Comparison of ENCODE assay signal across 11 cellular contexts in the genomic region with DNA sequence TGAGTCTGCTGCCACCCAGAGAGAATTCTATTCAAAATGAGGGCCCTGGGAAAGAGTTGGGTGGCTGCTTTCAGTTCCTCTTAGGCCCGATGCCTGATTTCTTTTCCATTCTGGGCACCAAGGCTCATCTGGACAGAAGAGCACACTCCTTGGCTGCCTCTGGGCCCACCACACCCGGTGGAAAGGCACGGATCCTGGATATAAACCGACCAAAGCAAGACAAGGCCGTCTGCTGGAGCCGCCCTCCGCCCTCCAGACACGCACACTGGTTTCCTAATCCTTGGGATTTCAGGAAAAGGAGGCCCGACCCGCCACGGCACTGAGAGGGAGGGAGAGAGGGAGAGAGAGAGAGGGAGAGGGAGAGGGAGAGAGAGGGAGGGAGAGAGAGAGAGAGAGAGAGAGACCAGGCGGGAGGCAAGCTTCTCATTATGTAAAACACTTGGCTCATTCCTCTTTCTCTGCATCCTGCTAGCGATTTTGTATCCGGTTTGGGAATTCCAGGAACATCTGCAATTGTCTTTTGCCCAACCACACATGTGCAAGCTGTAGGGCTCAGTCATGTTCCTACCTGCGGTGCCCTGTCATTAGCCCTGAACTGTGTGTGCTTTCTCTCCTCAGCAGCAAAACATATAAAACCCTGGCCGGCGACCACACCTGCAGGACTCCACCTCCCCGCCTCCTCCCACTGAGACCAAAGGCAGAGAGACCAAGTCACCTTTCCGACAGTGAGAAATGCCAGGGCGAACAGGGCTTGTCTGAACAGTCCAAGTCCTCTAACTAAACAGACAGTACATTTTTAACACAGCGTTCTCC.
DNase-seq lines count a peak whose midpoint lies in the region; ATAC-seq and TF ChIP-seq lines count a peak whose summit lies in the region.
"Had no signal": no experiment of that assay in that cellular context is flagged by ENCODE, and none has a peak within 500 bp of the region (broad histone marks: within the 10 kb centered on the region; RNA-seq: fewer than 3 reads in every experiment).

No MANE protein-coding gene starts in this region.

- DNase-seq in BJ (ENCODE audit: low read depth) (peak; percentile 64), NCI-H460 (ENCODE audit: extremely low read depth, low read depth) (peak; percentile 37), epithelial cell of esophagus (ENCODE audit: low read depth) (peak; percentile 97), midbrain (lab: John Stamatoyannopoulos, UW) (peak; percentile 16), mucosa of gallbladder (ENCODE audit: low spot score) (no peak)
- no peak for DNase-seq in effector memory CD4-positive, alpha-beta T cell
- DNase-seq: lower lobe of right lung; NCI-H345; stimulated activated CD4-positive, alpha-beta T cell treated with anti-CD3 and anti-CD28 coated beads, Interleukin-4, amount 100 ng/mL, for 1 hour had no signal

- H3K4me3 ChIP-seq in BJ (ENCODE audit: low read depth, low read length) (no peak overlapping the region), epithelial cell of esophagus (ENCODE audit: low read length) (no peak overlapping the region)
- no peak overlapping the region for H3K4me3 ChIP-seq in effector memory CD4-positive, alpha-beta T cell (ENCODE audit: insufficient read depth, low read depth, low read length, poor library complexity, severe bottlenecking)
- H3K4me3 ChIP-seq: lower lobe of right lung had no signal

- ATAC-seq in GM18870 (IDR thresholded peaks at IDR 0.05; ENCODE audit: unreplicated experiment) (no peak), HG03108 (IDR thresholded peaks at IDR 0.05; ENCODE audit: unreplicated experiment) (no peak)

- no peak for TF ChIP-seq CTCF in BJ (IDR thresholded peaks at IDR 0.05; ENCODE audit: insufficient read depth, low read depth, low read length)
- TF ChIP-seq CTCF in epithelial cell of esophagus (IDR thresholded peaks at IDR 0.05; ENCODE audit: insufficient read depth, low read depth, low read length, missing control alignments), result no peak

- H3K36me3 ChIP-seq in BJ (ENCODE audit: control insufficient read depth, insufficient read depth, low read length), result no peaks in the 10 kb centered on the region
- H3K36me3 ChIP-seq in effector memory CD4-positive, alpha-beta T cell (ENCODE audit: control insufficient read depth, insufficient read depth, low read length), result no peaks in the 10 kb centered on the region
- H3K36me3 ChIP-seq: lower lobe of right lung had no signal

- no peaks in the 10 kb centered on the region for H3K4me1 ChIP-seq in effector memory CD4-positive, alpha-beta T cell (ENCODE audit: control insufficient read depth, insufficient read depth, low read length, poor library complexity, severe bottlenecking)
- H3K4me1 ChIP-seq: lower lobe of right lung had no signal

- POLR2A ChIA-PET in BJ (lab: Charles Lee), result interaction anchor here (0.6 kb wide), 1 partner anchor 47 kb away, joined by 4 read pairs; no protein-coding TSS in a partner anchor

- no peaks in the 10 kb centered on the region for H3K27me3 ChIP-seq in BJ (ENCODE audit: control insufficient read depth, insufficient read depth, low read length)
- H3K27me3 ChIP-seq in effector memory CD4-positive, alpha-beta T cell (replicated peaks; ENCODE audit: control insufficient read depth, insufficient read depth, low read length, poor library complexity, severe bottlenecking), result peaks cover 4% of the 10 kb centered on the region

- no peak overlapping the region for H3K27ac ChIP-seq in effector memory CD4-positive, alpha-beta T cell (ENCODE audit: insufficient read depth, low read length, poor library complexity, severe bottlenecking)
- H3K27ac ChIP-seq: lower lobe of right lung had no signal

- H3K9me3 ChIP-seq in effector memory CD4-positive, alpha-beta T cell (ENCODE audit: control insufficient read depth, low read length), result no peaks in the 10 kb centered on the region
- H3K9me3 ChIP-seq: lower lobe of right lung had no signal

- CTCF ChIA-PET in BJ (lab: Yijun Ruan, JAX), result no interaction called here

Comparison
In these comparisons a context has a peak if more than half of its experiments do, and no peak if none do; other contexts are left out.
1. DNase-seq: peak in BJ (single experiment), NCI-H460 (single experiment), epithelial cell of esophagus (single experiment) and midbrain (single experiment); none in effector memory CD4-positive, alpha-beta T cell (0 of 3) and mucosa of gallbladder (single experiment).